ENCODE assay signal across 15 cellular contexts in genomic region chr6:158191032-158191431, GRCh38. TPM values are rescaled to one million over a fixed set of nuclear protein-coding genes. Genes with fewer than 3 reads are reported as not detected.
DNase-seq lines count a peak whose midpoint lies in the region; ATAC-seq and TF ChIP-seq lines count a peak whose summit lies in the region.
"Had no signal": no experiment of that assay in that cellular context is flagged by ENCODE, and none has a peak within 500 bp of the region (broad histone marks: within the 10 kb centered on the region; RNA-seq: fewer than 3 reads in every experiment).

No MANE protein-coding gene starts in this region.

- no peak for TF ChIP-seq CTCF in adrenal gland (IDR thresholded peaks at IDR 0.05)
- TF ChIP-seq CTCF in spleen (IDR thresholded peaks at IDR 0.05 in 8 of 11, conservative IDR thresholded peaks at IDR 0.05 in 3 of 11), result no peak
- no peak for TF ChIP-seq CTCF in uterus (IDR thresholded peaks at IDR 0.05)

- no peaks in the 10 kb centered on the region for H3K36me3 ChIP-seq in adrenal gland (replicated peaks in 1 of 2)
- peaks cover 0 to 61% (median 20%) of the 10 kb centered on the region in 6 donors for H3K36me3 ChIP-seq in spleen
- no peaks in the 10 kb centered on the region for H3K36me3 ChIP-seq in uterus

- H3K9me3 ChIP-seq in adrenal gland (replicated peaks in 1 of 3), result no peaks in the 10 kb centered on the region
- no peaks in the 10 kb centered on the region for H3K9me3 ChIP-seq in spleen
- no peaks in the 10 kb centered on the region for H3K9me3 ChIP-seq in uterus
- H3K9me3 ChIP-seq: A549 had no signal

- ATAC-seq in left colon, result peak; percentile 58
- no peak for ATAC-seq in GM21529 (IDR thresholded peaks at IDR 0.05; ENCODE audit: unreplicated experiment)
- ATAC-seq: A549 had no signal

- no peak for DNase-seq in adrenal gland
- DNase-seq in epithelial cell of prostate (ENCODE audit: low read depth, low spot score), result no peak
- no peak for DNase-seq in left colon
- DNase-seq in spleen, result no peak
- no peak for DNase-seq in NCI-H128 (lab: John Stamatoyannopoulos, UW; ENCODE audit: unreplicated experiment)
- DNase-seq in GOT3 (lab: John Stamatoyannopoulos, UW), result no peak
- DNase-seq in uterus, result no peak
- DNase-seq: AML-193; Caco-2; CD4-positive, alpha-beta T cell; GDM1; H9 had no signal

- no peak for TF ChIP-seq POLR2A in adrenal gland (IDR thresholded peaks at IDR 0.05)
- TF ChIP-seq POLR2A in spleen (IDR thresholded peaks at IDR 0.05), result no peak
- TF ChIP-seq POLR2A in uterus (IDR thresholded peaks at IDR 0.05), result no peak

- H3K27ac ChIP-seq in adrenal gland (peak overlapping the region in 3 of 5 donors; percentile 20 to 61 (median 52)), epithelial cell of prostate (peak overlapping the region; percentile 7), spleen (peak overlapping the region in 5 of 8 donors; percentile 4 to 37 (median 30)), uterus (no peak overlapping the region)
- H3K27ac ChIP-seq: A549, C4-2B had no signal

- 35 to 54% (median 48%) methylated on average over 1 of the region's 1 CpG for WGBS in adrenal gland, 4 donors
- WGBS in spleen, 5 donors, result 69 to 88% (median 80%) methylated on average over 1 of the region's 1 CpG

- H3K4me1 ChIP-seq in adrenal gland (replicated peaks in 1 of 2) (peaks cover 0 to 15% of the 10 kb centered on the region in 2 donors), spleen (no peaks in the 10 kb centered on the region), uterus (no peaks in the 10 kb centered on the region)
- H3K4me1 ChIP-seq: A549 had no signal

- intact Hi-C loops in adrenal gland (cut with DNase I) (no loop called here), left colon (cut with DNase I, micrococcal nuclease) (no loop called here), spleen (cut with DNase I; ENCODE audit: low total_unique reads) (no loop called here), uterus (cut with DNase I; ENCODE audit: low total_unique reads) (no loop called here)

- H3K4me3 ChIP-seq in adrenal gland, result no peak overlapping the region
- no peak overlapping the region for H3K4me3 ChIP-seq in spleen
- no peak overlapping the region for H3K4me3 ChIP-seq in uterus
- H3K4me3 ChIP-seq: A549 had no signal

- no peaks in the 10 kb centered on the region for H3K27me3 ChIP-seq in adrenal gland
- H3K27me3 ChIP-seq in spleen (replicated peaks in 1 of 7), result no peaks in the 10 kb centered on the region
- no peaks in the 10 kb centered on the region for H3K27me3 ChIP-seq in uterus

RNA-seq across cellular contexts. Expression of gene GTF2H5, which starts 22.9 kb away (rescaled TPM):
- total RNA-seq in adrenal gland, result 10 to 100 TPM in 5 of 8 donors, 1 to 10 TPM in 3; 6.1 to 52.6 (median 24.6) TPM
- 10 to 100 TPM in 2 of 3 donors, 1 to 10 TPM in 1; 8.6 to 46.1 (median 26.2) TPM for polyA plus RNA-seq in adrenal gland
- 10 to 100 TPM; 11.2 to 14.2 TPM for total RNA-seq in left colon
- total RNA-seq in spleen, result 10 to 100 TPM in 4 of 7 donors, 1 to 10 TPM in 3; 1.9 to 17.3 (median 10.3) TPM
- polyA plus RNA-seq in spleen, result 10 to 100 TPM in 1 of 3 donors, 1 to 10 TPM in 2; 5.7 to 12.0 (median 8.6) TPM
- total RNA-seq in uterus, result 10 to 100 TPM in 1 of 4 donors, 1 to 10 TPM in 2, under 1 TPM in 1; 0.26 to 13.4 (median 3.9) TPM

RNA-seq across cellular contexts. Expression of gene SERAC1, which starts 23.0 kb away (rescaled TPM):
- total RNA-seq in adrenal gland (10 to 100 TPM; 13.8 to 20.0 (median 17.6) TPM), left colon (10 to 100 TPM in 1 of 2 donors, 1 to 10 TPM in 1; 8.7 to 13.0 TPM), spleen (10 to 100 TPM in 2 of 7 donors, 1 to 10 TPM in 5; 3.8 to 12.3 (median 6.9) TPM), uterus (1 to 10 TPM; 3.3 to 9.7 (median 8.9) TPM)
- polyA plus RNA-seq in adrenal gland (10 to 100 TPM in 1 of 3 donors, 1 to 10 TPM in 2; 5.0 to 18.3 (median 6.4) TPM), spleen (1 to 10 TPM; 1.6 to 2.2 (median 1.8) TPM)

Comparison
In these comparisons a context has a peak if more than half of its experiments do, and no peak if none do; other contexts are left out.
1. H3K27ac ChIP-seq: peak in adrenal gland (3 of 5), epithelial cell of prostate (single experiment) and spleen (5 of 8); none in uterus (0 of 2).